Comparison of ENCODE assay signal across 14 cellular contexts in genomic region chr18:79067611-79068010, GRCh38. TPM values are rescaled to one million over a fixed set of nuclear protein-coding genes. Genes with fewer than 3 reads are reported as not detected.
DNase-seq lines count a peak whose midpoint lies in the region; ATAC-seq and TF ChIP-seq lines count a peak whose summit lies in the region.
"Had no signal": no experiment of that assay in that cellular context is flagged by ENCODE, and none has a peak within 500 bp of the region (broad histone marks: within the 10 kb centered on the region; RNA-seq: fewer than 3 reads in every experiment).

No MANE protein-coding gene starts in this region.

- H3K27ac Mint-ChIP-seq in neural progenitor cell, result no peak overlapping the region

- no peaks in the 10 kb centered on the region for H3K27me3 ChIP-seq in SK-N-SH (ENCODE audit: insufficient read depth)
- H3K27me3 ChIP-seq in Loucy (ENCODE audit: insufficient read depth, low read length, poor library complexity, severe bottlenecking), result no peaks in the 10 kb centered on the region
- H3K27me3 ChIP-seq in breast epithelium, result no peaks in the 10 kb centered on the region
- peaks cover 7% of the 10 kb centered on the region for H3K27me3 ChIP-seq in neural progenitor cell
- H3K27me3 ChIP-seq in right lobe of liver, result no peaks in the 10 kb centered on the region
- H3K27me3 ChIP-seq: esophagus muscularis mucosa, hepatocyte had no signal

- peaks cover 26% of the 10 kb centered on the region for H3K79me2 ChIP-seq in SK-N-SH (ENCODE audit: insufficient read depth)
- H3K79me2 ChIP-seq in Loucy (ENCODE audit: insufficient read depth, low read length), result peaks cover 28% of the 10 kb centered on the region
- peaks cover 28% of the 10 kb centered on the region for H3K79me2 ChIP-seq in neural progenitor cell (ENCODE audit: low read depth)

- 0 out of 2 replicates have a peak overlapping the region, but pooled peaks have one; percentile 81 for H2AFZ ChIP-seq in SK-N-SH (ENCODE audit: low read depth)
- no peak overlapping the region for H2AFZ ChIP-seq in Loucy (ENCODE audit: low read length)
- no peak overlapping the region for H2AFZ ChIP-seq in neural progenitor cell (replicated peaks)

- H3K4me1 Mint-ChIP-seq in neural progenitor cell, result peaks cover 9% of the 10 kb centered on the region

- peaks cover 8% of the 10 kb centered on the region for H3K27me3 Mint-ChIP-seq in neural progenitor cell (ENCODE audit: insufficient read depth, low read depth)

- H3K9me3 ChIP-seq in SK-N-SH (no peaks in the 10 kb centered on the region), Loucy (ENCODE audit: insufficient read depth, low read depth, low read length) (no peaks in the 10 kb centered on the region), breast epithelium (no peaks in the 10 kb centered on the region), neural progenitor cell (ENCODE audit: low read depth) (peaks cover 7% of the 10 kb centered on the region), right lobe of liver (no peaks in the 10 kb centered on the region)
- H3K9me3 ChIP-seq: esophagus muscularis mucosa had no signal

- DNase-seq in SK-N-SH, result no peak
- DNase-seq in breast epithelium (ENCODE audit: low spot score in 2 of 2), result no peak
- DNase-seq in neural progenitor cell (ENCODE audit: low spot score), result no peak
- no peak for DNase-seq in right lobe of liver
- DNase-seq in caudate nucleus (lab: John Stamatoyannopoulos, UW), result no peak
- DNase-seq: GOT3, NCI-H1694 had no signal

- TF ChIP-seq CTCF in SK-N-SH (IDR thresholded peaks at IDR 0.05) (no peak), Loucy (conservative IDR thresholded peaks at IDR 0.05; ENCODE audit: low read length) (no peak), breast epithelium (IDR thresholded peaks at IDR 0.05) (no peak), neural progenitor cell (IDR thresholded peaks at IDR 0.05) (no peak), right lobe of liver (IDR thresholded peaks at IDR 0.05) (no peak)

- peaks cover 10% of the 10 kb centered on the region for H3F3A ChIP-seq in SK-N-SH (replicated peaks; ENCODE audit: insufficient read depth)
- H3F3A ChIP-seq in Loucy (ENCODE audit: low read depth), result peaks cover 2% of the 10 kb centered on the region; the same call in 1 of the 2 replicates
- peaks cover 8% of the 10 kb centered on the region for H3F3A ChIP-seq in neural progenitor cell (ENCODE audit: low read depth)

- H4K20me1 ChIP-seq in SK-N-SH (ENCODE audit: insufficient read depth) (no peaks in the 10 kb centered on the region), Loucy (ENCODE audit: insufficient read depth, low read length, poor library complexity, severe bottlenecking) (peaks cover 4% of the 10 kb centered on the region), neural progenitor cell (ENCODE audit: low read depth) (no peaks in the 10 kb centered on the region)

- intact Hi-C loops in breast epithelium (cut with DNase I; ENCODE audit: low total_unique reads), result no loop called here
- intact Hi-C loops in right lobe of liver (cut with DNase I), result no loop called here

- peak overlapping the region; percentile 2 for H3K4me3 Mint-ChIP-seq in neural progenitor cell

- H3K4me3 ChIP-seq in SK-N-SH (ENCODE audit: low read depth in 2 of 2, low read length in 1 of 2), result no peak overlapping the region
- no peak overlapping the region for H3K4me3 ChIP-seq in Loucy (ENCODE audit: low read length, poor library complexity, severe bottlenecking)
- H3K4me3 ChIP-seq in breast epithelium, result no peak overlapping the region
- H3K4me3 ChIP-seq in neural progenitor cell, result no peak overlapping the region
- no peak overlapping the region for H3K4me3 ChIP-seq in right lobe of liver
- H3K4me3 ChIP-seq: hepatocyte had no signal

- H3K27ac ChIP-seq in SK-N-SH (ENCODE audit: low read depth in 2 of 2, low read length in 1 of 2) (no peak overlapping the region), breast epithelium (peak overlapping the region; percentile 95), neural progenitor cell (no peak overlapping the region), right lobe of liver (no peak overlapping the region), caudate nucleus (ENCODE audit: low read depth, low read length) (no peak overlapping the region)
- H3K27ac ChIP-seq: 22Rv1 had no signal

- H3K4me2 ChIP-seq in SK-N-SH (no peak overlapping the region), Loucy (ENCODE audit: low read depth, low read length, poor library complexity, severe bottlenecking) (peak overlapping the region; percentile 88), neural progenitor cell (no peak overlapping the region)

- POLR2A ChIA-PET in SK-N-SH (lab: Yijun Ruan, JAX), result no interaction called here

- no peaks in the 10 kb centered on the region for H3K36me3 ChIP-seq in SK-N-SH (replicated peaks in 1 of 2; ENCODE audit: control insufficient read depth in 1 of 2, insufficient read depth in 2 of 2, low read length in 1 of 2)
- no peaks in the 10 kb centered on the region for H3K36me3 ChIP-seq in Loucy (ENCODE audit: insufficient read depth, low read length)
- no peaks in the 10 kb centered on the region for H3K36me3 ChIP-seq in breast epithelium
- no peaks in the 10 kb centered on the region for H3K36me3 ChIP-seq in neural progenitor cell
- H3K36me3 ChIP-seq in right lobe of liver, result no peaks in the 10 kb centered on the region
- H3K36me3 ChIP-seq: esophagus muscularis mucosa had no signal

- ATAC-seq in SK-N-SH treated with all-trans-retinoic acid at 6 μM for 48 hours (no peak), right lobe of liver (no peak), HG03521 (IDR thresholded peaks at IDR 0.05; ENCODE audit: unreplicated experiment) (no peak)
- ATAC-seq: left colon had no signal

- no peak for TF ChIP-seq EP300 in SK-N-SH (IDR thresholded peaks at IDR 0.05; ENCODE audit: borderline replicate concordance in 1 of 2, low read depth in 1 of 2, low read length in 1 of 2)

- H3K9me3 Mint-ChIP-seq in neural progenitor cell, result peaks cover 22% of the 10 kb centered on the region

- peaks cover 3% of the 10 kb centered on the region for H3K36me3 Mint-ChIP-seq in neural progenitor cell

- TF ChIP-seq RAD21 in SK-N-SH (IDR thresholded peaks at IDR 0.05; ENCODE audit: low read length), result no peak

- TF ChIP-seq POLR2A in breast epithelium (IDR thresholded peaks at IDR 0.05), result no peak
- TF ChIP-seq POLR2A in right lobe of liver (IDR thresholded peaks at IDR 0.05), result no peak

- WGBS in SK-N-SH (ENCODE audit: low lambda C conversion rate), result 96% methylated on average over 4 of the region's 4 CpGs
- WGBS in right lobe of liver (ENCODE audit: insufficient coverage, low coverage, low lambda C conversion rate, missing lambda C conversion rate), result 98% methylated on average over 4 of the region's 4 CpGs

- H3K9me2 ChIP-seq in SK-N-SH (no peaks in the 10 kb centered on the region), Loucy (replicated peaks; ENCODE audit: low read depth, low read length) (no peaks in the 10 kb centered on the region)

- CTCF ChIA-PET in SK-N-SH (lab: Yijun Ruan, JAX), result interaction anchor here (1.2 kb wide), 1 partner anchor 18 kb away, joined by 5 read pairs; no protein-coding TSS in a partner anchor

- H3K9ac ChIP-seq in SK-N-SH (no peak overlapping the region), Loucy (ENCODE audit: low read depth, low read length, poor library complexity, severe bottlenecking) (peak overlapping the region; percentile 88), neural progenitor cell (no peak overlapping the region)

- H3K4me1 ChIP-seq in SK-N-SH (ENCODE audit: control insufficient read depth in 1 of 2, insufficient read depth in 2 of 2, low read depth in 1 of 2, low read length in 1 of 2), result peaks cover 4 to 8% of the 10 kb centered on the region in 2 experiments; a peak in 3 of 4 replicates
- H3K4me1 ChIP-seq in Loucy (ENCODE audit: insufficient read depth, low read length, poor library complexity, severe bottlenecking), result peaks cover 18% of the 10 kb centered on the region
- H3K4me1 ChIP-seq in breast epithelium, result peaks cover 0 to 10% of the 10 kb centered on the region in 2 donors
- peaks cover 7% of the 10 kb centered on the region for H3K4me1 ChIP-seq in neural progenitor cell
- H3K4me1 ChIP-seq in right lobe of liver, result peaks cover 0 to 11% (median 2%) of the 10 kb centered on the region in 4 donors

TF ChIP-seq in SK-N-SH, 30 proteins besides CTCF, POLR2A, EP300 and RAD21 (continues in another document):
- TF ChIP-seq FOXJ3 (CRISPR knock-in tag; IDR thresholded peaks at IDR 0.05), result no peak
- no peak for TF ChIP-seq POLR2AphosphoS5 (IDR thresholded peaks at IDR 0.05; ENCODE audit: low read depth, low read length)
- no peak for TF ChIP-seq NRF1 (IDR thresholded peaks at IDR 0.05; ENCODE audit: low read depth, low read length)
- no peak for TF ChIP-seq TEAD4 (IDR thresholded peaks at IDR 0.05; ENCODE audit: borderline replicate concordance, insufficient read depth)
- no peak for TF ChIP-seq USF1 (IDR thresholded peaks at IDR 0.05; ENCODE audit: borderline replicate concordance, low read depth)
- no peak for TF ChIP-seq YY1 (IDR thresholded peaks at IDR 0.05; ENCODE audit: low read depth)

TF ChIP-seq in SK-N-SH treated with all-trans-retinoic acid at 6 μM for 48 hours, 23 proteins besides CTCF, POLR2A, EP300 and RAD21 (continues in another document):
- TF ChIP-seq PPARA (CRISPR knock-in tag; IDR thresholded peaks at IDR 0.05; ENCODE audit: borderline replicate concordance) (no peak), GLIS3 (CRISPR knock-in tag; IDR thresholded peaks at IDR 0.05) (no peak), ZNF70 (CRISPR knock-in tag; IDR thresholded peaks at IDR 0.05) (no peak), TOX (CRISPR knock-in tag; IDR thresholded peaks at IDR 0.05; ENCODE audit: borderline replicate concordance) (no peak), RARB (CRISPR knock-in tag; IDR thresholded peaks at IDR 0.05) (no peak), PATZ1 (CRISPR knock-in tag; IDR thresholded peaks at IDR 0.05; ENCODE audit: borderline replicate concordance) (no peak)

RNA-seq across cellular contexts. Expression of gene ATP9B, which starts 1.6 kb away (rescaled TPM):
- 11.2 and 14.2 TPM in 2 replicates for polyA plus RNA-seq in SK-N-SH (2012; rRNA removed)
- 5.5 and 8.4 TPM in 2 replicates for polyA plus RNA-seq in SK-N-SH (2012; cell fraction: cytosol; rRNA removed)
- 22.1 and 24.9 TPM in 2 replicates for polyA plus RNA-seq in SK-N-SH (2012; cell fraction: nucleus; rRNA removed)
- total RNA-seq in breast epithelium, result 10 to 100 TPM; 42.1 to 55.9 (median 54.4) TPM
- 33.2 and 33.5 TPM in 2 replicates for total RNA-seq in neural progenitor cell (ENCODE audit: low replicate concordance)
- 10 to 100 TPM; 13.6 to 25.7 (median 14.5) TPM for total RNA-seq in right lobe of liver

Comparison
In these comparisons a context has a peak if more than half of its experiments do, and no peak if none do; other contexts are left out.
1. H3K27ac ChIP-seq: peak in breast epithelium (2 of 2); none in SK-N-SH (0 of 2), neural progenitor cell (single experiment), right lobe of liver (0 of 3) and caudate nucleus (single experiment).